ENCODE assay signal across 22 cellular contexts in the genomic region with DNA sequence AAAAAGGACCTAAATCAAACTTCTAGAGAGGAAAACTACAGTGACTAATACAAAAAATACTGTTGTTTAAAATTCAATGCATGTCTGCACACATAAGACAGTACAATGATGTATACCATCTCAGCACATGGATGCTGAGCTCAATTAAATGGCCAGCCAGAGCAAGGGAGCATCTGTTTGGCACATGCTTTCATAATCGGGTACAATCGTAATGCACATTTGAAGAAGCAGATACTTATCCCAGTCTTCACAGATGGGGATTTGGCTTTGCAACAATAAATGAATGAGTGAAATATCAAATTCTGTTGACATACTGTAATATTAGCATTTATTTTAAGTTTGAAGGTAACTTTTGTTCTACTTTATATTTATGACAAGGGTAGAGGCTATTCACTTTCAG.
DNase-seq lines count a peak whose midpoint lies in the region; ATAC-seq, FAIRE-seq and TF ChIP-seq lines count a peak whose summit lies in the region.
"Had no signal": no experiment of that assay in that cellular context is flagged by ENCODE, and none has a peak within 500 bp of the region (broad histone marks: within the 10 kb centered on the region; RNA-seq: fewer than 3 reads in every experiment).

No MANE protein-coding gene starts in this region.

- no peaks in the 10 kb centered on the region for H3K79me2 ChIP-seq in K562 (ENCODE audit: control insufficient read depth, insufficient read depth, low read length)

- peaks cover 0 to 10% of the 10 kb centered on the region in 2 experiments; a peak in 2 of 5 replicates for H3K4me1 ChIP-seq in K562 (replicated peaks in 1 of 2; ENCODE audit: control insufficient read depth in 2 of 2, insufficient read depth in 2 of 2, low read length in 2 of 2)

- H3K27ac ChIP-seq in K562 (ENCODE audit: extremely low read depth, low read depth, low read length), result no peak overlapping the region
- H3K27ac ChIP-seq: 22Rv1 had no signal

- BruUV-seq in K562 (replicated peaks; lab: Mats Ljungman, UMichigan), result no TSS peak

- no peak for TF ChIP-seq EP300 in K562 (IDR thresholded peaks at IDR 0.05; ENCODE audit: low read length)

- POLR2A ChIA-PET in K562 (lab: Yijun Ruan, JAX), result no interaction called here

- no peak for TF ChIP-seq POLR2A in K562 (conservative IDR thresholded peaks at IDR 0.05)

- 94% methylated on average over 2 of the region's 2 CpGs for WGBS in K562 (ENCODE audit: insufficient coverage, low coverage, missing lambda C conversion rate)

- H3K4me3 ChIP-seq in HFF-Myc (replicated peaks; ENCODE audit: low read depth, low read length) (no peak overlapping the region), K562 (no peak overlapping the region)

- H3K9ac ChIP-seq in K562 (ENCODE audit: insufficient read depth in 1 of 2, low read depth in 2 of 2, low read length in 2 of 2), result no peak overlapping the region

- H3K36me3 ChIP-seq in K562 (ENCODE audit: control insufficient read depth, insufficient read depth, low read length), result peaks cover 7% of the 10 kb centered on the region; the same call in 1 of the 3 replicates

- no peaks in the 10 kb centered on the region for H4K20me1 ChIP-seq in K562 (replicated peaks; ENCODE audit: control insufficient read depth, insufficient read depth, low read length)

- H3K9me3 ChIP-seq in K562 (replicated peaks; ENCODE audit: control insufficient read depth, insufficient read depth, low read depth, low read length), result peaks cover 17% of the 10 kb centered on the region

- in situ Hi-C loops in K562 (cut with MboI), result no loop called here

- no peak for ATAC-seq in K562

- no peak overlapping the region for H2AFZ ChIP-seq in K562 (ENCODE audit: low read depth, low read length)

- intact Hi-C loops in K562 (cut with micrococcal nuclease), result no loop called here

- TF ChIP-seq RAD21 in K562 (CRISPR knock-in tag; conservative IDR thresholded peaks at IDR 0.05 in 1 of 2, IDR thresholded peaks at IDR 0.05 in 1 of 2), result no peak

- CTCF ChIA-PET in K562 (lab: Yijun Ruan, JAX; ENCODE audit: low intra/inter-chr PET ratio), result no interaction called here

- H3K9me1 ChIP-seq in K562 (ENCODE audit: control insufficient read depth, insufficient read depth, low read length), result no peaks in the 10 kb centered on the region

- peak; percentile 36 for DNase-seq in DMS 273 (lab: John Stamatoyannopoulos, UW; ENCODE audit: unreplicated experiment)
- no peak for DNase-seq in DMS 273 treated with DMSO at 0.1 percent for 48 hours (lab: John Stamatoyannopoulos, UW)
- peak; percentile 39 for DNase-seq in HFF-Myc (ENCODE audit: extremely low read depth, low read depth)
- DNase-seq in NCI-H446 treated with DMSO at 0.1 percent for 48 hours (lab: John Stamatoyannopoulos, UW), result peak; percentile 7
- no peak for DNase-seq in K562 (ENCODE audit: extremely low read depth in 1 of 4, low spot score in 3 of 4)
- no peak for DNase-seq in AG08396 (ENCODE audit: low spot score)
- DNase-seq in NCI-H2227 (lab: John Stamatoyannopoulos, UW; ENCODE audit: unreplicated experiment), result no peak
- no peak for DNase-seq in NOMO-1 treated with DMSO at 0.1 percent for 48 hours (lab: John Stamatoyannopoulos, UW; ENCODE audit: unreplicated experiment)
- DNase-seq: AML-193; C1 segment of cervical spinal cord; Calu3; CD4-positive, alpha-beta memory T cell; COR-L47; DMS53; DMS79 treated with DMSO at 0.1 percent for 48 hours; GF-D8; GOT3; H7; HCEC 1CT had no signal

- FAIRE-seq in K562 (lab: Jason Lieb, UNC), result no peak
- FAIRE-seq: GM12891, GM18507 had no signal

- H3K4me2 ChIP-seq in K562 (ENCODE audit: insufficient read depth, low read length), result no peak overlapping the region

- no peak for TF ChIP-seq CTCF in HFF-Myc (IDR thresholded peaks at IDR 0.05; ENCODE audit: low read depth, low read length, missing control alignments)
- no peak for TF ChIP-seq CTCF in K562 (IDR thresholded peaks at IDR 0.05 in 2 of 3, conservative IDR thresholded peaks at IDR 0.05 in 1 of 3; ENCODE audit: insufficient read depth in 2 of 3, low read depth in 1 of 3, low read length in 3 of 3)

- no peaks in the 10 kb centered on the region for H3K27me3 ChIP-seq in K562 (ENCODE audit: control insufficient read depth in 2 of 2, insufficient read depth in 2 of 2, low read length in 2 of 2)

TF ChIP-seq in K562, 482 proteins besides CTCF, POLR2A, EP300 and RAD21:
- TF ChIP-seq TEAD4 (IDR thresholded peaks at IDR 0.05; ENCODE audit: low read length) (no peak), TEAD4 (CRISPR knock-in tag; IDR thresholded peaks at IDR 0.05; ENCODE audit: borderline replicate concordance) (no peak), MGA (IDR thresholded peaks at IDR 0.05) (peak; percentile 24; the same call in 1 of the 2 replicates)

Comparison
In these comparisons a context has a peak if more than half of its experiments do, and no peak if none do; other contexts are left out.
1. DNase-seq: peak in DMS 273 (single experiment), HFF-Myc (single experiment) and NCI-H446 treated with DMSO at 0.1 percent for 48 hours (single experiment); none in DMS 273 treated with DMSO at 0.1 percent for 48 hours (single experiment), K562 (0 of 4), AG08396 (single experiment), NCI-H2227 (single experiment) and NOMO-1 treated with DMSO at 0.1 percent for 48 hours (single experiment).